2 cellular contexts compared by ENCODE assay signal in the genomic region with DNA sequence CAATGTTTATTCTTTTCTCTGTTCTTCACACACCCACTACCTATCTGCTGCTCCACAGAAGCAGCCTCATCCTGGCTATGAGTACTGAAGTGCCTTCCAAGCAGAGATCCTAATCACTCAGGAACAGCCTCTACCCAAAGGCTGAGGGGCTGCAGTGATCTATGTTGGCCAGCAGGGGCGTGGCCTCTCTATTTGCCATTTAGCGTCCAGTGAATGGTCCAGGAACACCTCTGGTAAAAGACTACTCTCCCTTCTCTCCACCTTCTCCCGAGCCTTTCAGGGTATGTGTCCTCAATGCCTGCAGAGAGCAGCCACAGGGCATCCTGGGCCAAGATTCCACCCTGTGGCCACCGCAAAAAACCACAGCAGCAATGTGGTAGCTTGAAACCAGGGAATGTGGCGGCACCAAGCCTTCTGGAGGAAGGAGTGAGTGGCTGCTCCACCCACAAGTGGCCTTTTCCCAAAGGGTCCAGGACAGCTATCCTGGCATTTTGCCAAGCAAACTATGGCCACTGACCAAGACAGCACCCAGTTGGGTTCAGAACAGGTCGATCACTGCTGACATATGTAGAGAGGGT.
TF ChIP-seq lines count a peak whose summit lies in the region.

No MANE protein-coding gene starts in this region.

TF ChIP-seq in GM12878, 131 proteins besides CTCF, POLR2A, EP300 and RAD21 (continued from another document):
- TF ChIP-seq, protein P1, sequence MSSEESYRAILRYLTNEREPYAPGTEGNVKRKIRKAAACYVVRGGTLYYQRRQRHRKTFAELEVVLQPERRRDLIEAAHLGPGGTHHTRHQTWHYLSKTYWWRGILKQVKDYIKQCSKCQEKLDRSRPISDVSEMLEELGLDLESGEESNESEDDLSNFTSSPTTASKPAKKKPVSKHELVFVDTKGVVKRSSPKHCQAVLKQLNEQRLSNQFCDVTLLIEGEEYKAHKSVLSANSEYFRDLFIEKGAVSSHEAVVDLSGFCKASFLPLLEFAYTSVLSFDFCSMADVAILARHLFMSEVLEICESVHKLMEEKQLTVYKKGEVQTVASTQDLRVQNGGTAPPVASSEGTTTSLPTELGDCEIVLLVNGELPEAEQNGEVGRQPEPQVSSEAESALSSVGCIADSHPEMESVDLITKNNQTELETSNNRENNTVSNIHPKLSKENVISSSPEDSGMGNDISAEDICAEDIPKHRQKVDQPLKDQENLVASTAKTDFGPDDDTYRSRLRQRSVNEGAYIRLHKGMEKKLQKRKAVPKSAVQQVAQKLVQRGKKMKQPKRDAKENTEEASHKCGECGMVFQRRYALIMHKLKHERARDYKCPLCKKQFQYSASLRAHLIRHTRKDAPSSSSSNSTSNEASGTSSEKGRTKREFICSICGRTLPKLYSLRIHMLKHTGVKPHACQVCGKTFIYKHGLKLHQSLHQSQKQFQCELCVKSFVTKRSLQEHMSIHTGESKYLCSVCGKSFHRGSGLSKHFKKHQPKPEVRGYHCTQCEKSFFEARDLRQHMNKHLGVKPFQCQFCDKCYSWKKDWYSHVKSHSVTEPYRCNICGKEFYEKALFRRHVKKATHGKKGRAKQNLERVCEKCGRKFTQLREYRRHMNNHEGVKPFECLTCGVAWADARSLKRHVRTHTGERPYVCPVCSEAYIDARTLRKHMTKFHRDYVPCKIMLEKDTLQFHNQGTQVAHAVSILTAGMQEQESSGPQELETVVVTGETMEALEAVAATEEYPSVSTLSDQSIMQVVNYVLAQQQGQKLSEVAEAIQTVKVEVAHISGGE (CRISPR knock-in tag; IDR thresholded peaks at IDR 0.05) = no peak
- TF ChIP-seq, protein P2, sequence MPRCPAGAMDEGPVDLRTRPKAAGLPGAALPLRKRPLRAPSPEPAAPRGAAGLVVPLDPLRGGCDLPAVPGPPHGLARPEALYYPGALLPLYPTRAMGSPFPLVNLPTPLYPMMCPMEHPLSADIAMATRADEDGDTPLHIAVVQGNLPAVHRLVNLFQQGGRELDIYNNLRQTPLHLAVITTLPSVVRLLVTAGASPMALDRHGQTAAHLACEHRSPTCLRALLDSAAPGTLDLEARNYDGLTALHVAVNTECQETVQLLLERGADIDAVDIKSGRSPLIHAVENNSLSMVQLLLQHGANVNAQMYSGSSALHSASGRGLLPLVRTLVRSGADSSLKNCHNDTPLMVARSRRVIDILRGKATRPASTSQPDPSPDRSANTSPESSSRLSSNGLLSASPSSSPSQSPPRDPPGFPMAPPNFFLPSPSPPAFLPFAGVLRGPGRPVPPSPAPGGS (IDR thresholded peaks at IDR 0.05; ENCODE audit: borderline replicate concordance, insufficient read depth, low read depth, low read length, poor library complexity, severe bottlenecking) = no peak
- TF ChIP-seq SMAD5 (IDR thresholded peaks at IDR 0.05; ENCODE audit: low read depth) = no peak
TF ChIP-seq in GM12878: peak in this region for 0.

TF ChIP-seq in liver, 16 proteins besides CTCF, POLR2A, EP300 and RAD21 (continued from another document):
- TF ChIP-seq, protein P3, sequence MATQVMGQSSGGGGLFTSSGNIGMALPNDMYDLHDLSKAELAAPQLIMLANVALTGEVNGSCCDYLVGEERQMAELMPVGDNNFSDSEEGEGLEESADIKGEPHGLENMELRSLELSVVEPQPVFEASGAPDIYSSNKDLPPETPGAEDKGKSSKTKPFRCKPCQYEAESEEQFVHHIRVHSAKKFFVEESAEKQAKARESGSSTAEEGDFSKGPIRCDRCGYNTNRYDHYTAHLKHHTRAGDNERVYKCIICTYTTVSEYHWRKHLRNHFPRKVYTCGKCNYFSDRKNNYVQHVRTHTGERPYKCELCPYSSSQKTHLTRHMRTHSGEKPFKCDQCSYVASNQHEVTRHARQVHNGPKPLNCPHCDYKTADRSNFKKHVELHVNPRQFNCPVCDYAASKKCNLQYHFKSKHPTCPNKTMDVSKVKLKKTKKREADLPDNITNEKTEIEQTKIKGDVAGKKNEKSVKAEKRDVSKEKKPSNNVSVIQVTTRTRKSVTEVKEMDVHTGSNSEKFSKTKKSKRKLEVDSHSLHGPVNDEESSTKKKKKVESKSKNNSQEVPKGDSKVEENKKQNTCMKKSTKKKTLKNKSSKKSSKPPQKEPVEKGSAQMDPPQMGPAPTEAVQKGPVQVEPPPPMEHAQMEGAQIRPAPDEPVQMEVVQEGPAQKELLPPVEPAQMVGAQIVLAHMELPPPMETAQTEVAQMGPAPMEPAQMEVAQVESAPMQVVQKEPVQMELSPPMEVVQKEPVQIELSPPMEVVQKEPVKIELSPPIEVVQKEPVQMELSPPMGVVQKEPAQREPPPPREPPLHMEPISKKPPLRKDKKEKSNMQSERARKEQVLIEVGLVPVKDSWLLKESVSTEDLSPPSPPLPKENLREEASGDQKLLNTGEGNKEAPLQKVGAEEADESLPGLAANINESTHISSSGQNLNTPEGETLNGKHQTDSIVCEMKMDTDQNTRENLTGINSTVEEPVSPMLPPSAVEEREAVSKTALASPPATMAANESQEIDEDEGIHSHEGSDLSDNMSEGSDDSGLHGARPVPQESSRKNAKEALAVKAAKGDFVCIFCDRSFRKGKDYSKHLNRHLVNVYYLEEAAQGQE (IDR thresholded peaks at IDR 0.05) = no peak
- TF ChIP-seq JUND (IDR thresholded peaks at IDR 0.05) (no peak), NR2F2 (IDR thresholded peaks at IDR 0.05) (no peak), HNF4A (conservative IDR thresholded peaks at IDR 0.05) (no peak), RXRA (IDR thresholded peaks at IDR 0.05) (no peak)
- TF ChIP-seq, protein P4, sequence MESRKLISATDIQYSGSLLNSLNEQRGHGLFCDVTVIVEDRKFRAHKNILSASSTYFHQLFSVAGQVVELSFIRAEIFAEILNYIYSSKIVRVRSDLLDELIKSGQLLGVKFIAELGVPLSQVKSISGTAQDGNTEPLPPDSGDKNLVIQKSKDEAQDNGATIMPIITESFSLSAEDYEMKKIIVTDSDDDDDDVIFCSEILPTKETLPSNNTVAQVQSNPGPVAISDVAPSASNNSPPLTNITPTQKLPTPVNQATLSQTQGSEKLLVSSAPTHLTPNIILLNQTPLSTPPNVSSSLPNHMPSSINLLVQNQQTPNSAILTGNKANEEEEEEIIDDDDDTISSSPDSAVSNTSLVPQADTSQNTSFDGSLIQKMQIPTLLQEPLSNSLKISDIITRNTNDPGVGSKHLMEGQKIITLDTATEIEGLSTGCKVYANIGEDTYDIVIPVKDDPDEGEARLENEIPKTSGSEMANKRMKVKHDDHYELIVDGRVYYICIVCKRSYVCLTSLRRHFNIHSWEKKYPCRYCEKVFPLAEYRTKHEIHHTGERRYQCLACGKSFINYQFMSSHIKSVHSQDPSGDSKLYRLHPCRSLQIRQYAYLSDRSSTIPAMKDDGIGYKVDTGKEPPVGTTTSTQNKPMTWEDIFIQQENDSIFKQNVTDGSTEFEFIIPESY (IDR thresholded peaks at IDR 0.05) = no peak
- TF ChIP-seq, protein P5, sequence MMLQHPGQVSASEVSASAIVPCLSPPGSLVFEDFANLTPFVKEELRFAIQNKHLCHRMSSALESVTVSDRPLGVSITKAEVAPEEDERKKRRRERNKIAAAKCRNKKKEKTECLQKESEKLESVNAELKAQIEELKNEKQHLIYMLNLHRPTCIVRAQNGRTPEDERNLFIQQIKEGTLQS (IDR thresholded peaks at IDR 0.05) = no peak
TF ChIP-seq in liver: peak in this region for 0.
